Comparison of ENCODE assay signal across 8 cellular contexts in genomic region chr2:219229375-219230200, GRCh38. TPM values are rescaled to one million over a fixed set of nuclear protein-coding genes. Genes with fewer than 3 reads are reported as not detected.
DNase-seq lines count a peak whose midpoint lies in the region; ATAC-seq and TF ChIP-seq lines count a peak whose summit lies in the region.

ANKZF1 (plus strand) TSS chr2:219229806; CDS start chr2:219230258, 452 bp downstream.
ATG9A (minus strand) TSS chr2:219229636; CDS start chr2:219228024, 1,612 bp downstream.

- H3K4me1 ChIP-seq in KMS-11 (ENCODE audit: low read depth, poor library complexity, severe bottlenecking) (peaks cover 21% of the 10 kb centered on the region), Peyer's patch (peaks cover 0 to 26% (median 18%) of the 10 kb centered on the region in 4 donors), esophagus (ENCODE audit: control insufficient read depth in 2 of 2, insufficient read depth in 2 of 2, low read length in 1 of 2) (peaks cover 9 to 10% of the 10 kb centered on the region in 2 donors), muscle layer of colon (ENCODE audit: insufficient read depth, low read length) (peaks cover 24% of the 10 kb centered on the region)

- peaks cover 36% of the 10 kb centered on the region; the same call in 1 of the 2 replicates for H3K79me2 ChIP-seq in KMS-11 (ENCODE audit: insufficient read depth, low read depth)

- peak; percentile 97 for ATAC-seq in GM21737 (IDR thresholded peaks at IDR 0.05; ENCODE audit: unreplicated experiment)

- H3K4me3 ChIP-seq in KMS-11 (IDR thresholded peaks at IDR 0.05; ENCODE audit: insufficient read depth, low read depth, low read length) (no peak within 1 kb of the TSS), Peyer's patch (peak within 1 kb of the TSS; percentile 77 to 85 (median 82)), esophagus (ENCODE audit: low read depth in 1 of 2, low read length in 2 of 2) (peak within 1 kb of the TSS; percentile 76 to 85), muscle layer of colon (ENCODE audit: low read depth in 1 of 2, low read length in 2 of 2) (peak within 1 kb of the TSS; percentile 83 to 91)

- TF ChIP-seq CTCF in KMS-11 (conservative IDR thresholded peaks at IDR 0.05; ENCODE audit: low read depth, low read length), result no peak
- TF ChIP-seq CTCF in Peyer's patch (IDR thresholded peaks at IDR 0.05), result peak in 3 of 6 experiments; percentile 8 to 16 (median 16)

- H2AFZ ChIP-seq in KMS-11 (ENCODE audit: low read depth), result peak within 1 kb of the TSS; percentile 67

- H3K9ac ChIP-seq in KMS-11 (peak within 1 kb of the TSS; percentile 72), muscle layer of colon (ENCODE audit: low read length) (peak within 1 kb of the TSS; percentile 88)

- 0% methylated on average over 72 to 73 of the region's 73 CpGs for WGBS in esophagus, 2 donors

- H3K36me3 ChIP-seq in KMS-11 (ENCODE audit: insufficient read depth) (no peaks in the 10 kb centered on the region), Peyer's patch (peaks cover 0 to 50% (median 0%) of the 10 kb centered on the region in 3 donors), esophagus (ENCODE audit: control insufficient read depth in 2 of 2, insufficient read depth in 2 of 2, low read length in 1 of 2) (peaks cover 19 to 25% of the 10 kb centered on the region in 2 donors), muscle layer of colon (ENCODE audit: insufficient read depth, low read length) (peaks cover 50% of the 10 kb centered on the region)

- H4K20me1 ChIP-seq in KMS-11 (ENCODE audit: insufficient read depth), result no peaks in the 10 kb centered on the region

- H3K4me2 ChIP-seq in KMS-11, result peak within 1 kb of the TSS; percentile 95

- H3K9me3 ChIP-seq in Peyer's patch (no peaks in the 10 kb centered on the region), esophagus (ENCODE audit: control insufficient read depth in 2 of 2, insufficient read depth in 1 of 2, low read depth in 1 of 2, low read length in 1 of 2) (no peaks in the 10 kb centered on the region), muscle layer of colon (ENCODE audit: low read length) (no peaks in the 10 kb centered on the region)

- H3K27ac ChIP-seq in KMS-11 (peak within 1 kb of the TSS; percentile 85), Peyer's patch (peak within 1 kb of the TSS; percentile 88 to 97 (median 94)), esophagus (ENCODE audit: low read depth in 2 of 2, low read length in 1 of 2) (peak within 1 kb of the TSS; percentile 94 to 99), muscle layer of colon (ENCODE audit: low read depth, low read length) (peak within 1 kb of the TSS; percentile 96)

- TF ChIP-seq POLR2A in Peyer's patch (IDR thresholded peaks at IDR 0.05), result peak; percentile 82 to 91

- H3K27me3 ChIP-seq in KMS-11 (ENCODE audit: insufficient read depth, low read depth) (no peaks in the 10 kb centered on the region), Peyer's patch (no peaks in the 10 kb centered on the region), esophagus (ENCODE audit: control insufficient read depth in 1 of 2, insufficient read depth in 2 of 2, low read length in 2 of 2) (no peaks in the 10 kb centered on the region), muscle layer of colon (ENCODE audit: control insufficient read depth in 1 of 2, insufficient read depth in 2 of 2, low read length in 2 of 2) (no peaks in the 10 kb centered on the region)

- DNase-seq in DMS53 treated with DMSO at 0.1 percent for 48 hours (lab: John Stamatoyannopoulos, UW; ENCODE audit: unreplicated experiment) (peak; percentile 95), Peyer's patch (peak; percentile 98 to 100 (median 99))
- DNase-seq in activated T-cell treated with anti-CD3 and anti-CD28 coated beads, Interleukin-2, amount 50 U/mL, for 48 hours, result peak; percentile 99
- peak; percentile 96 for DNase-seq in stimulated activated CD8-positive, alpha-beta memory T cell treated with anti-CD3 and anti-CD28 coated beads, Interleukin-7, amount 100 ng/mL, for 24 hours (ENCODE audit: low read depth)

RNA-seq across cellular contexts. Expression of gene ANKZF1, which starts in this region (rescaled TPM):
- 100 to 1,000 TPM in 3 of 4 donors, 10 to 100 TPM in 1; 79.9 to 338 (median 164) TPM for total RNA-seq in Peyer's patch
- 10 to 100 TPM; 20.4 to 40.7 TPM for polyA plus RNA-seq in esophagus

RNA-seq across cellular contexts. Expression of gene ATG9A, which starts in this region (rescaled TPM):
- total RNA-seq in Peyer's patch, result 100 to 1,000 TPM in 1 of 4 donors, 10 to 100 TPM in 3; 23.1 to 107 (median 96.0) TPM
- polyA plus RNA-seq in esophagus, result 10 to 100 TPM; 20.8 to 28.4 TPM
